ENCODE assay signal across 11 cellular contexts in genomic region chr7:65832281-65832680, GRCh38. TPM values are rescaled to one million over a fixed set of nuclear protein-coding genes. Genes with fewer than 3 reads are reported as not detected.
A peak's percentile ranks its signal among the peaks of the same experiment; 100 is the strongest.
DNase-seq lines count a peak whose midpoint lies in the region; ATAC-seq and TF ChIP-seq lines count a peak whose summit lies in the region.
"Had no signal": no experiment of that assay in that cellular context is flagged by ENCODE, and none has a peak within 500 bp of the region (broad histone marks: within the 10 kb centered on the region; RNA-seq: fewer than 3 reads in every experiment).

No MANE protein-coding gene starts in this region.

- no peak for ATAC-seq in GM19452 (IDR thresholded peaks at IDR 0.05; ENCODE audit: unreplicated experiment)
- ATAC-seq: natural killer cell had no signal

- no peak overlapping the region for H4K12ac ChIP-seq in trophoblast cell (ENCODE audit: low read depth, low read length)

- H3K9ac ChIP-seq in trophoblast cell (ENCODE audit: low read length): no peak overlapping the region

- H2AK5ac ChIP-seq in trophoblast cell (ENCODE audit: low read length): no peak overlapping the region

- no peak overlapping the region for H4K91ac ChIP-seq in trophoblast cell (ENCODE audit: low read depth, low read length)

- no peaks in the 10 kb centered on the region for H3K79me1 ChIP-seq in trophoblast cell (ENCODE audit: low read length)

- no peaks in the 10 kb centered on the region for H3K4me1 ChIP-seq in trophoblast cell (ENCODE audit: control insufficient read depth in 1 of 2, insufficient read depth in 2 of 2, low read length in 2 of 2)

- H4K8ac ChIP-seq in trophoblast cell (ENCODE audit: low read depth, low read length): no peak overlapping the region

- no peak overlapping the region for H3K23ac ChIP-seq in trophoblast cell (ENCODE audit: low read length)

- H3K14ac ChIP-seq in trophoblast cell (ENCODE audit: low read length): no peak overlapping the region

- H3K4ac ChIP-seq in trophoblast cell (ENCODE audit: low read depth, low read length): no peak overlapping the region

- no peak overlapping the region for H3K27ac ChIP-seq in trophoblast cell (ENCODE audit: low read depth, low read length)

- no peak overlapping the region for H3K4me2 ChIP-seq in trophoblast cell (ENCODE audit: low read length)

- H2BK5ac ChIP-seq in trophoblast cell (ENCODE audit: low read depth, low read length, poor library complexity): no peak overlapping the region

- no peaks in the 10 kb centered on the region for H3K27me3 ChIP-seq in trophoblast cell (ENCODE audit: insufficient read depth, low read length)
- H3K27me3 ChIP-seq: dorsolateral prefrontal cortex had no signal

- no peak overlapping the region for H2BK12ac ChIP-seq in trophoblast cell (ENCODE audit: low read length)

- H3K4me3 ChIP-seq in LNCaP clone FGC (ENCODE audit: low read depth, low read length) (no peak overlapping the region), trophoblast cell (ENCODE audit: low read depth, low read length) (no peak overlapping the region)
- H3K4me3 ChIP-seq: dorsolateral prefrontal cortex had no signal

- in situ Hi-C loops in T47D (cut with HindIII; ENCODE audit: low pct_unique_long_range_greater_than_20kb, low sequenced_read_pairs): no loop called here

- no peak for TF ChIP-seq CTCF in LNCaP clone FGC (IDR thresholded peaks at IDR 0.05; ENCODE audit: control insufficient read depth, extremely low read depth, insufficient read depth)

- H2BK120ac ChIP-seq in trophoblast cell (ENCODE audit: insufficient read depth, low read length, poor library complexity): no peak overlapping the region

- WGBS in trophoblast cell (ENCODE audit: extremely low coverage, insufficient coverage, insufficient read length): no CpG with 5 or more reads among the region's 2 CpGs

- no peak overlapping the region for H3K18ac ChIP-seq in trophoblast cell (ENCODE audit: low read length)

- no peaks in the 10 kb centered on the region for H3K79me2 ChIP-seq in trophoblast cell (ENCODE audit: control insufficient read depth, insufficient read depth, low read length, poor library complexity)

- H2AFZ ChIP-seq in trophoblast cell (ENCODE audit: insufficient read depth, low read length, poor library complexity): no peak overlapping the region

- H3K9me3 ChIP-seq in trophoblast cell (ENCODE audit: insufficient read depth, low read depth, low read length): no peaks in the 10 kb centered on the region

- no peaks in the 10 kb centered on the region for H3K36me3 ChIP-seq in trophoblast cell (ENCODE audit: control insufficient read depth in 1 of 2, insufficient read depth in 2 of 2, low read length in 2 of 2)

- peak; percentile 37 for DNase-seq in ELR (ENCODE audit: low read depth)
- peak; percentile 37 for DNase-seq in LNCaP clone FGC (ENCODE audit: low read depth)
- peak; percentile 11 to 71 for DNase-seq in T47D (ENCODE audit: low read depth in 1 of 2, low spot score in 1 of 2)
- peak; percentile 78 for DNase-seq in left kidney (ENCODE audit: low read depth, low spot score)
- no peak for DNase-seq in superior temporal gyrus (ENCODE audit: extremely low spot score)
- no peak for DNase-seq in trophoblast cell
- DNase-seq in activated T-cell treated with anti-CD3 and anti-CD28 coated beads, Interleukin-2, amount 50 U/mL, for 1 hour: no peak
- DNase-seq: natural killer cell; stimulated activated CD4-positive, alpha-beta T cell treated with anti-CD3 and anti-CD28 coated beads, Interleukin-2, amount 100 ng/mL, for 24 hours had no signal

RNA-seq across cellular contexts. Expression of gene VKORC1L1, which starts 40.6 kb away (rescaled TPM):
- 38.4 and 39.1 TPM in 2 replicates for polyA plus RNA-seq in trophoblast cell (2013)

Comparison
In these comparisons a context has a peak if more than half of its experiments do, and no peak if none do; other contexts are left out.
1. DNase-seq: peak in ELR (single experiment), LNCaP clone FGC (single experiment), T47D (2 of 2) and left kidney (single experiment); none in superior temporal gyrus (single experiment), trophoblast cell (0 of 2) and activated T-cell treated with anti-CD3 and anti-CD28 coated beads, Interleukin-2, amount 50 U/mL, for 1 hour (single experiment).